ENCODE assay signal across 8 cellular contexts in the genomic region with DNA sequence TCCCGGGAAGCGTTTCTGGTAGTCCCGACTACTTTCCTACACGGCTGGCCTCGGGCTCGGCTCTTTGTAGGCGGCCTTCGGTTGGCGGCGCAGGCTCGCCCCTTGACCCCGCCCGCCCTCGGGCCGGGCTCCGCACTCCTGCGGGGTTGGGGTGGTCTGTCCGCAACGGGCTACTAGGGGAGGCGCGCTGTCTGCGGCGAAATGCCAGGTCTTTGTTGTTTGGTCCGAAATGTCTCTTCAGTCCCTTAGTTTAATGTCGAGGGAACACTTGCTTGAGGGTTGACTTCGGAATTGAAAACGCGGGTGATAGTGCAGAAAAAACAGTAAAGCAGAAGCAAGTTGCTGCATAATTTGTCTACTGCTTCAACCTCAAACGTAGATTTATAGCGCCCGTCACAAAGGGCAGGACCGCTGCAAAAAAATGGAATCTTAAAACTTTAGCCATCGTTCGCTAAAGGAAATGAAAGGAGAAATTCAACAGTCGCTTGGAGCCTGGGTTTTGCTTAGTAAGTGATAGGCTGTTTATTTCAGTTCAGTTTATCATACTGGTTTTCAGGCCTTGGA. TPM values are rescaled to one million over a fixed set of nuclear protein-coding genes. Genes with fewer than 3 reads are reported as not detected.
DNase-seq lines count a peak whose midpoint lies in the region; ATAC-seq and TF ChIP-seq lines count a peak whose summit lies in the region.

No MANE protein-coding gene starts in this region.

- peaks cover 23% of the 10 kb centered on the region for H3K4me1 ChIP-seq in RWPE2 (ENCODE audit: insufficient read depth, poor library complexity, severe bottlenecking)
- peaks cover 15% of the 10 kb centered on the region for H3K4me1 ChIP-seq in neuron (ENCODE audit: insufficient read depth, low read length)

- DNase-seq in AG09309 (ENCODE audit: low read depth) (no peak), RWPE2 (ENCODE audit: low spot score) (no peak), OCI-M2 (lab: John Stamatoyannopoulos, UW; ENCODE audit: unreplicated experiment) (no peak), putamen (ENCODE audit: low spot score) (no peak)

- no peaks in the 10 kb centered on the region for H3K9me3 ChIP-seq in RWPE2 (ENCODE audit: severe bottlenecking)
- H3K9me3 ChIP-seq in neuron (ENCODE audit: low read length): no peaks in the 10 kb centered on the region

- peaks cover 41% of the 10 kb centered on the region for H3K36me3 ChIP-seq in RWPE2 (ENCODE audit: low read depth)
- H3K36me3 ChIP-seq in neuron (ENCODE audit: insufficient read depth, low read length): peaks cover 23% of the 10 kb centered on the region

- no peaks in the 10 kb centered on the region for H3K27me3 ChIP-seq in RWPE2 (ENCODE audit: insufficient read depth, poor library complexity, severe bottlenecking)
- H3K27me3 ChIP-seq in neuron (ENCODE audit: insufficient read depth, low read length): no peaks in the 10 kb centered on the region

- H3K27ac ChIP-seq in RWPE2 (ENCODE audit: poor library complexity, severe bottlenecking): peak overlapping the region; percentile 89

- TF ChIP-seq CTCF in AG09309 (IDR thresholded peaks at IDR 0.05; ENCODE audit: control insufficient read depth, insufficient read depth, low read depth, low read length, missing control alignments) (no peak), RWPE2 (IDR thresholded peaks at IDR 0.05; ENCODE audit: poor library complexity, severe bottlenecking) (no peak)

- H2AFZ ChIP-seq in neuron (ENCODE audit: low read depth, low read length): peak overlapping the region; percentile 65

- ATAC-seq in GM18907 (IDR thresholded peaks at IDR 0.05; ENCODE audit: unreplicated experiment) (peak; percentile 54), HG03097 (IDR thresholded peaks at IDR 0.05; ENCODE audit: low FRiP score, unreplicated experiment) (peak; percentile 45), RWPE2 (ENCODE audit: low read depth) (peak; percentile 13), esophagus mucosa (peak; percentile 50)

- H3K4me3 ChIP-seq in AG09309 (ENCODE audit: control insufficient read depth, low read depth, low read length): peak overlapping the region; percentile 94
- peak overlapping the region; percentile 64 for H3K4me3 ChIP-seq in RWPE2 (ENCODE audit: severe bottlenecking)
- H3K4me3 ChIP-seq in neuron (ENCODE audit: low read length): peak overlapping the region; percentile 84

RNA-seq across cellular contexts. Expression of gene JKAMP, which starts 0.4 kb away (rescaled TPM):
- 14.6 TPM for total RNA-seq in esophagus mucosa

RNA-seq across cellular contexts. Expression of gene L3HYPDH, which starts 0.5 kb away (rescaled TPM):
- 11.5 TPM for total RNA-seq in esophagus mucosa

RNA-seq across cellular contexts. Expression of gene GPR135, which starts 19.5 kb away (rescaled TPM):
- 0.56 TPM for total RNA-seq in esophagus mucosa
